ENCODE assay signal across 25 cellular contexts in genomic region chr3:38585791-38586420, GRCh38.
A peak's percentile ranks its signal among the peaks of the same experiment; 100 is the strongest.
DNase-seq lines count a peak whose midpoint lies in the region; ATAC-seq and TF ChIP-seq lines count a peak whose summit lies in the region.
"Had no signal": no experiment of that assay in that cellular context is flagged by ENCODE, and none has a peak within 500 bp of the region (broad histone marks: within the 10 kb centered on the region; RNA-seq: fewer than 3 reads in every experiment).

No MANE protein-coding gene starts in this region.

- H3K27ac ChIP-seq in Peyer's patch (no peak overlapping the region), spleen (no peak overlapping the region), mesendoderm (ENCODE audit: low read depth, low read length) (no peak overlapping the region)
- H3K27ac ChIP-seq: C4-2B, epithelial cell of prostate, left ventricle myocardium inferior, uterus had no signal

- 85 to 97% (median 93%) methylated on average over 7 to 8 of the region's 8 CpGs for WGBS in spleen, 5 donors
- no CpG with 5 or more reads among the region's 8 CpGs for WGBS in mesendoderm (ENCODE audit: extremely low coverage, insufficient coverage, low lambda C conversion rate)

- H2BK120ac ChIP-seq in mesendoderm (ENCODE audit: low read depth, low read length), result no peak overlapping the region

- H2BK5ac ChIP-seq in mesendoderm (ENCODE audit: low read length), result no peak overlapping the region

- H3K79me2 ChIP-seq in mesendoderm (ENCODE audit: control insufficient read depth, insufficient read depth, low read length), result no peaks in the 10 kb centered on the region

- H3K4me2 ChIP-seq in mesendoderm (ENCODE audit: low read length), result no peak overlapping the region
- H3K4me2 ChIP-seq: SK-N-SH had no signal

- no peak overlapping the region for H4K5ac ChIP-seq in mesendoderm (ENCODE audit: low read length)

- H2AK5ac ChIP-seq in mesendoderm (ENCODE audit: low read length), result no peak overlapping the region

- no peaks in the 10 kb centered on the region for H3K9me3 ChIP-seq in Peyer's patch
- H3K9me3 ChIP-seq in spleen, result no peaks in the 10 kb centered on the region
- H3K9me3 ChIP-seq: left ventricle myocardium inferior, SK-N-SH, uterus had no signal

- H3K27me3 ChIP-seq in Peyer's patch, result no peaks in the 10 kb centered on the region
- peaks cover 0 to 11% (median 0%) of the 10 kb centered on the region in 7 donors for H3K27me3 ChIP-seq in spleen (replicated peaks in 1 of 7)
- H3K27me3 ChIP-seq in mesendoderm (ENCODE audit: insufficient read depth, low read length, poor library complexity), result no peaks in the 10 kb centered on the region
- H3K27me3 ChIP-seq: uterus had no signal

- no peak overlapping the region for H3K23ac ChIP-seq in mesendoderm (ENCODE audit: low read length)

- no peak overlapping the region for H3K27ac Mint-ChIP-seq in activated CD4-positive, alpha-beta T cell treated with anti-CD3 and anti-CD28 coated beads, Interleukin-2, amount 10 ng/mL, durations not matched to agents 7 days and 5 days
- H3K27ac Mint-ChIP-seq: activated naive CD4-positive, alpha-beta T cell treated with anti-CD3 and anti-CD28 coated beads for 36 hours; naive thymus-derived CD8-positive, alpha-beta T cell; stimulated activated memory B cell treated with anti-CD40 and anti-IgM and Interleukin-4, amounts not matched to agents 10 μg/mL and 1 μg/mL and 100 μg/mL, for 72 hours had no signal

- H3K4me3 Mint-ChIP-seq in activated CD4-positive, alpha-beta T cell treated with anti-CD3 and anti-CD28 coated beads, Interleukin-2, amount 10 ng/mL, durations not matched to agents 7 days and 5 days, result no peak overlapping the region
- H3K4me3 Mint-ChIP-seq: activated naive CD4-positive, alpha-beta T cell treated with anti-CD3 and anti-CD28 coated beads for 36 hours; naive thymus-derived CD8-positive, alpha-beta T cell; stimulated activated memory B cell treated with anti-CD40 and anti-IgM and Interleukin-4, amounts not matched to agents 10 μg/mL and 1 μg/mL and 100 μg/mL, for 72 hours had no signal

- no peak for TF ChIP-seq CTCF in Peyer's patch (IDR thresholded peaks at IDR 0.05)
- no peak for TF ChIP-seq CTCF in spleen (IDR thresholded peaks at IDR 0.05 in 8 of 11, conservative IDR thresholded peaks at IDR 0.05 in 3 of 11)

- no peaks in the 10 kb centered on the region for H3K36me3 Mint-ChIP-seq in activated CD4-positive, alpha-beta T cell treated with anti-CD3 and anti-CD28 coated beads, Interleukin-2, amount 10 ng/mL, durations not matched to agents 7 days and 5 days (ENCODE audit: low read depth)
- H3K36me3 Mint-ChIP-seq: naive thymus-derived CD8-positive, alpha-beta T cell; stimulated activated memory B cell treated with anti-CD40 and anti-IgM and Interleukin-4, amounts not matched to agents 10 μg/mL and 1 μg/mL and 100 μg/mL, for 72 hours had no signal

- H3K4me3 ChIP-seq in Peyer's patch (no peak overlapping the region), spleen (no peak overlapping the region), mesendoderm (ENCODE audit: low read length) (no peak overlapping the region)
- H3K4me3 ChIP-seq: left ventricle myocardium inferior, uterus had no signal

- POLR2A ChIA-PET in activated CD4-positive, alpha-beta T cell treated with anti-CD3 and anti-CD28 coated beads, Interleukin-2, amount 10 ng/mL, durations not matched to agents 7 days and 5 days (lab: Charles Lee), result no interaction called here

- CTCF ChIA-PET in activated CD4-positive, alpha-beta T cell treated with anti-CD3 and anti-CD28 coated beads, Interleukin-2, amount 10 ng/mL, durations not matched to agents 7 days and 5 days (lab: Charles Lee), result interaction anchor here (1.1 kb wide), 1 partner anchor 22 kb away, joined by 3 read pairs; no protein-coding TSS in a partner anchor

- H3K36me3 ChIP-seq in Peyer's patch (no peaks in the 10 kb centered on the region), spleen (peaks cover 0 to 2% (median 0%) of the 10 kb centered on the region in 6 donors), mesendoderm (ENCODE audit: control insufficient read depth, insufficient read depth, low read length) (no peaks in the 10 kb centered on the region)
- H3K36me3 ChIP-seq: uterus had no signal

- H3K18ac ChIP-seq in mesendoderm (ENCODE audit: low read length), result no peak overlapping the region

- TF ChIP-seq POLR2A in Peyer's patch (IDR thresholded peaks at IDR 0.05) (no peak), spleen (IDR thresholded peaks at IDR 0.05) (no peak)

- H3K79me1 ChIP-seq in mesendoderm (ENCODE audit: low read length), result no peaks in the 10 kb centered on the region

- H3K9me3 Mint-ChIP-seq in activated CD4-positive, alpha-beta T cell treated with anti-CD3 and anti-CD28 coated beads, Interleukin-2, amount 10 ng/mL, durations not matched to agents 7 days and 5 days, result no peaks in the 10 kb centered on the region
- H3K9me3 Mint-ChIP-seq: activated naive CD4-positive, alpha-beta T cell treated with anti-CD3 and anti-CD28 coated beads for 36 hours; naive thymus-derived CD8-positive, alpha-beta T cell; stimulated activated memory B cell treated with anti-CD40 and anti-IgM and Interleukin-4, amounts not matched to agents 10 μg/mL and 1 μg/mL and 100 μg/mL, for 72 hours had no signal

- no peak overlapping the region for H4K8ac ChIP-seq in mesendoderm (ENCODE audit: low read depth, low read length)

- no peak overlapping the region for H3K56ac ChIP-seq in mesendoderm (ENCODE audit: low read length)

- H3K4me1 Mint-ChIP-seq in activated CD4-positive, alpha-beta T cell treated with anti-CD3 and anti-CD28 coated beads, Interleukin-2, amount 10 ng/mL, durations not matched to agents 7 days and 5 days, result no peaks in the 10 kb centered on the region
- H3K4me1 Mint-ChIP-seq: naive thymus-derived CD8-positive, alpha-beta T cell; stimulated activated memory B cell treated with anti-CD40 and anti-IgM and Interleukin-4, amounts not matched to agents 10 μg/mL and 1 μg/mL and 100 μg/mL, for 72 hours had no signal

- H3K4me1 ChIP-seq in Peyer's patch (no peaks in the 10 kb centered on the region), spleen (no peaks in the 10 kb centered on the region), mesendoderm (ENCODE audit: control insufficient read depth, low read depth, low read length) (no peaks in the 10 kb centered on the region)
- H3K4me1 ChIP-seq: uterus had no signal

- peaks cover 2% of the 10 kb centered on the region for H3K27me3 Mint-ChIP-seq in activated CD4-positive, alpha-beta T cell treated with anti-CD3 and anti-CD28 coated beads, Interleukin-2, amount 10 ng/mL, durations not matched to agents 7 days and 5 days

- DNase-seq in activated CD4-positive, alpha-beta T cell treated with anti-CD3 and anti-CD28 coated beads, Interleukin-2, amount 10 ng/mL, durations not matched to agents 7 days and 5 days, result peak; percentile 4
- no peak for DNase-seq in activated CD4-positive, alpha-beta T cell treated with anti-CD3 and anti-CD28 coated beads, Interleukin-2, amount 50 U/mL, for 48 hours
- DNase-seq in Peyer's patch (peak in 2 of 3 donors; percentile 23 to 25), ecto neural progenitor cell (ENCODE audit: low spot score) (peak; percentile 16), spleen (peak; percentile 63), mesendoderm (no peak), T-helper 2 cell (no peak)
- DNase-seq: activated naive CD4-positive, alpha-beta T cell treated with anti-CD3 and anti-CD28 coated beads for 36 hours; DMS79; effector CD8-positive, alpha-beta T cell; left ventricle myocardium inferior; NCI-H2107; NCI-H345; NCI-H69; occipital lobe; PC-3; SK-N-SH; substantia nigra; uterus had no signal

- H3K9ac ChIP-seq in mesendoderm (ENCODE audit: low read length), result no peak overlapping the region
- H3K9ac ChIP-seq: SK-N-SH had no signal

- H2BK15ac ChIP-seq in mesendoderm (replicated peaks; ENCODE audit: low read depth), result no peak overlapping the region

- intact Hi-C loops in spleen (cut with DNase I; ENCODE audit: low total_unique reads), result no loop called here

- no peak for ATAC-seq in GM18858 (IDR thresholded peaks at IDR 0.05; ENCODE audit: unreplicated experiment)
- ATAC-seq: naive thymus-derived CD8-positive, alpha-beta T cell; PC-3; Right ventricle myocardium inferior; stimulated activated memory B cell treated with anti-CD40 and anti-IgM and Interleukin-4, amounts not matched to agents 10 μg/mL and 1 μg/mL and 100 μg/mL, for 72 hours had no signal

- H3K4ac ChIP-seq in mesendoderm (ENCODE audit: low read depth, low read length), result no peak overlapping the region

Comparison
In these comparisons a context has a peak if more than half of its experiments do, and no peak if none do; other contexts are left out.
1. DNase-seq: peak in activated CD4-positive, alpha-beta T cell treated with anti-CD3 and anti-CD28 coated beads, Interleukin-2, amount 10 ng/mL, durations not matched to agents 7 days and 5 days (single experiment), Peyer's patch (2 of 3), ecto neural progenitor cell (single experiment) and spleen (single experiment); none in activated CD4-positive, alpha-beta T cell treated with anti-CD3 and anti-CD28 coated beads, Interleukin-2, amount 50 U/mL, for 48 hours (0 of 2), mesendoderm (single experiment) and T-helper 2 cell (0 of 5).